In the genomic region with DNA sequence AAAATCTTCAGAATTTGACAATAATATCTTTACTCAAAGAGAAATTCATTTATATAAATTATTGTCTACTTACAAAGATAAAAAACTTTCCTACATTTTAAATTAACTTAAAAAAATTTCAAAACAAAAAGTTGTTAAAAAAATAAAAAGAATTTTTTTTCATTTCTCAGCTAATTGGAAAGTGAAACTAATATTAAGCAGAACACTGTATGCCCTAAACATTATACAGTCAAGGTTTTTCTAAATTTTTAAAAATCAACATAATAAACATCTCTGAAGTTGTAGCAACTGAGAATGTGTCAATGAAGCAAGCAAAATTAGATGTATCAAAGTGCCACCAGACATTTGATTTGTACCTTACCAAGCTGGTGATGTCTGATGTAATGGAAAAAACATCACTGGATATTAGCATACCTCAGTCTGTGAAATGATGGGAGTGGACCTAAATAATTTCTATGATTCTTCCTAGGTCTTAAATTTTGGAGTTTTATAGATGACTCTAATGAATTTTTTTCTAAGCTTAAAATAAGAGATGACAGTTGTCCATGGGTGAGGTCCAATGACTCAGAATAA, we compare ENCODE assay signal across 21 cellular contexts.
DNase-seq lines count a peak whose midpoint lies in the region; ATAC-seq and TF ChIP-seq lines count a peak whose summit lies in the region.
"Had no signal": no experiment of that assay in that cellular context is flagged by ENCODE, and none has a peak within 500 bp of the region (broad histone marks: within the 10 kb centered on the region; RNA-seq: fewer than 3 reads in every experiment).

No MANE protein-coding gene starts in this region.

- H3K36me3 ChIP-seq in PC-3 (ENCODE audit: low read depth, low read length) = peaks cover 6% of the 10 kb centered on the region
- H3K36me3 ChIP-seq in esophagus squamous epithelium = no peaks in the 10 kb centered on the region

- H3K79me2 ChIP-seq in PC-3 (ENCODE audit: low read length) = 0 out of 2 replicates have a peak, but pooled peaks cover 4% of the 10 kb centered on the region

- TF ChIP-seq CTCF in PC-3 (conservative IDR thresholded peaks at IDR 0.05; ENCODE audit: low read depth, low read length) (no peak), dorsolateral prefrontal cortex (IDR thresholded peaks at IDR 0.05 in 54 of 56, conservative IDR thresholded peaks at IDR 0.05 in 2 of 56; ENCODE audit: low read depth in 1 of 56, partially characterized antibody in 56 of 56) (no peak), esophagus squamous epithelium (IDR thresholded peaks at IDR 0.05) (no peak)

- no peaks in the 10 kb centered on the region for H3K27me3 ChIP-seq in PC-3 (ENCODE audit: low read length)
- H3K27me3 ChIP-seq in dorsolateral prefrontal cortex = no peaks in the 10 kb centered on the region
- no peaks in the 10 kb centered on the region for H3K27me3 ChIP-seq in esophagus squamous epithelium
- H3K27me3 ChIP-seq: testis had no signal

- peak overlapping the region; percentile 58; the same call in 1 of the 2 replicates for H3K27ac ChIP-seq in PC-3 (ENCODE audit: low read length)
- H3K27ac ChIP-seq in dorsolateral prefrontal cortex = no peak overlapping the region
- no peak overlapping the region for H3K27ac ChIP-seq in esophagus squamous epithelium
- H3K27ac ChIP-seq: KMS-11 had no signal

- ATAC-seq in PC-3 (no peak), GM18868 (IDR thresholded peaks at IDR 0.05; ENCODE audit: unreplicated experiment) (no peak)
- ATAC-seq in effector memory CD8-positive, alpha-beta T cell (replicated peaks) = peak; percentile 21
- ATAC-seq: left lobe of liver, mucosa of descending colon had no signal

- H3K36me3 Mint-ChIP-seq in effector memory CD8-positive, alpha-beta T cell (ENCODE audit: insufficient read depth) = no peaks in the 10 kb centered on the region
- H3K36me3 Mint-ChIP-seq: CD14-positive monocyte had no signal

- CTCF ChIA-PET in PC-3 (lab: Charles Lee) = no interaction called here

- TF ChIP-seq POLR2A in esophagus squamous epithelium (IDR thresholded peaks at IDR 0.05) = no peak

- intact Hi-C loops in PC-3 (cut with micrococcal nuclease) (no loop called here), dorsolateral prefrontal cortex (cut with DNase I) (no loop called here), esophagus squamous epithelium (cut with DNase I) (no loop called here)

- no peaks in the 10 kb centered on the region for H3F3A ChIP-seq in PC-3 (ENCODE audit: low read length, unreplicated experiment)

- H3K4me1 Mint-ChIP-seq in effector memory CD8-positive, alpha-beta T cell (ENCODE audit: low read depth in 2 of 2) = no peaks in the 10 kb centered on the region
- H3K4me1 Mint-ChIP-seq: CD14-positive monocyte had no signal

- H3K9me3 ChIP-seq in PC-3 (ENCODE audit: low read length) (no peaks in the 10 kb centered on the region), esophagus squamous epithelium (no peaks in the 10 kb centered on the region)
- H3K9me3 ChIP-seq: mucosa of descending colon, testis had no signal

- no peaks in the 10 kb centered on the region for H3K27me3 Mint-ChIP-seq in effector memory CD8-positive, alpha-beta T cell

- H3K4me1 ChIP-seq in PC-3 (ENCODE audit: insufficient read depth, low read length) = peaks cover 24% of the 10 kb centered on the region
- H3K4me1 ChIP-seq in esophagus squamous epithelium = no peaks in the 10 kb centered on the region
- H3K4me1 ChIP-seq: testis had no signal

- H3K27ac Mint-ChIP-seq in effector memory CD8-positive, alpha-beta T cell = no peak overlapping the region
- H3K27ac Mint-ChIP-seq: CD14-positive monocyte had no signal

- no peaks in the 10 kb centered on the region for H4K20me1 ChIP-seq in PC-3 (ENCODE audit: low read length)

- POLR2A ChIA-PET in PC-3 (lab: Charles Lee; ENCODE audit: unreplicated experiment) = interaction anchor here (0.5 kb wide), 1 partner anchor 419 kb away, joined by 3 read pairs; no protein-coding TSS in a partner anchor

- no peaks in the 10 kb centered on the region for H3K9me2 ChIP-seq in PC-3 (replicated peaks; ENCODE audit: low read length)

- peak overlapping the region; percentile 39; the same call in 1 of the 2 replicates for H3K4me2 ChIP-seq in PC-3 (ENCODE audit: low read length)
- H3K4me2 ChIP-seq: KMS-11 had no signal

- H3K4me3 ChIP-seq in PC-3 (ENCODE audit: low read length) = no peak overlapping the region
- no peak overlapping the region for H3K4me3 ChIP-seq in dorsolateral prefrontal cortex
- H3K4me3 ChIP-seq in esophagus squamous epithelium = no peak overlapping the region
- H3K4me3 ChIP-seq: mucosa of descending colon, testis had no signal

- BruUV-seq in PC-3 (replicated peaks; lab: Mats Ljungman, UMichigan) = no TSS peak

- no peaks in the 10 kb centered on the region for H3K9me3 Mint-ChIP-seq in effector memory CD8-positive, alpha-beta T cell
- H3K9me3 Mint-ChIP-seq: CD14-positive monocyte had no signal

- no peak overlapping the region for H3K9ac ChIP-seq in PC-3 (ENCODE audit: low read length)
- H3K9ac ChIP-seq: KMS-11 had no signal

- no peak overlapping the region for H3K4me3 Mint-ChIP-seq in effector memory CD8-positive, alpha-beta T cell
- H3K4me3 Mint-ChIP-seq: CD14-positive monocyte had no signal

- H2AFZ ChIP-seq in PC-3 (ENCODE audit: low read length) = no peak overlapping the region

- DNase-seq in EL (peak; percentile 34), PC-3 (no peak), lung microvascular endothelial cell (ENCODE audit: low read depth in 2 of 2) (peak; percentile 26 to 59), mucosa of gallbladder (ENCODE audit: low spot score) (no peak), dorsolateral prefrontal cortex (no peak), esophagus squamous epithelium (lab: John Stamatoyannopoulos, UW) (no peak)
- DNase-seq in effector memory CD8-positive, alpha-beta T cell = no peak
- DNase-seq: activated effector memory CD4-positive, alpha-beta T cell treated with anti-CD3 and anti-CD28 coated beads, Interleukin-2, amount 50 U/mL, for 16 hours; central memory CD4-positive, alpha-beta T cell; effector CD8-positive, alpha-beta T cell; foreskin melanocyte; mucosa of descending colon; NCI-H1092 treated with DMSO at 0.1 percent for 48 hours; NCI-H2081; NCI-H510A treated with DMSO at 0.1 percent for 48 hours; retina; testis had no signal

Comparison
In these comparisons a context has a peak if more than half of its experiments do, and no peak if none do; other contexts are left out.
1. DNase-seq: peak in EL (single experiment) and lung microvascular endothelial cell (2 of 2); none in PC-3 (single experiment), effector memory CD8-positive, alpha-beta T cell (0 of 3), mucosa of gallbladder (single experiment), dorsolateral prefrontal cortex (0 of 10) and esophagus squamous epithelium (single experiment).